8 cellular contexts compared by ENCODE assay signal in the genomic region with DNA sequence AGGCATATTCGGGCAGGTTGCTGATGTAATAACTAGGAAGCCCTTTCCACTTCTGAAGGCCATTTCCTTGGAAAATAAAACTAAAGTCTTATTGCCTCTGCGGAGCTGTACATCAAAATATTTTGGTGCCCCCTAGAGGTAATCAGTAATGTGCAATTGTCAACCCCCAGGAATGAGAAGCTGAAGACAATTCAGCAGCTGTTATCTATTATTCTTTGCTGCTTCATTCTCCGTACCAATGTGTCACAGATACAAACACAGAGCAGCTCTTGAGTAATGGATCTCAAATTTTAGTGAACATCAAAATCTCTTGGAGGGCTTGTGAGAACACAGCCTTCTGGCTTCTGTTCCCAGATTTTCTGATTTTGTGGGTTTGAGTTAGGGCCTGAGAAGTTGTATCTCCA. TPM values are rescaled to one million over a fixed set of nuclear protein-coding genes. Genes with fewer than 3 reads are reported as not detected.
DNase-seq lines count a peak whose midpoint lies in the region; TF ChIP-seq lines count a peak whose summit lies in the region.

No MANE protein-coding gene starts in this region.

- H3K4me1 Mint-ChIP-seq in HFFc6 (ENCODE audit: low read depth) = peaks cover 59% of the 10 kb centered on the region
- H3K4me1 Mint-ChIP-seq in nephron = peaks cover 22% of the 10 kb centered on the region

- TF ChIP-seq CTCF in HFFc6 (IDR thresholded peaks at IDR 0.05) = peak; percentile 94
- peak; percentile 41 for TF ChIP-seq CTCF in coronary artery (IDR thresholded peaks at IDR 0.05)
- TF ChIP-seq CTCF in nephron (IDR thresholded peaks at IDR 0.05; ENCODE audit: unreplicated experiment in 3 of 3) = peak; percentile 68 to 71 (median 70)

- H3K36me3 Mint-ChIP-seq in HFFc6 (ENCODE audit: low read depth) (peaks cover 12% of the 10 kb centered on the region), nephron (ENCODE audit: low read depth) (peaks cover 3% of the 10 kb centered on the region)

- no peak overlapping the region for H3K27ac ChIP-seq in coronary artery

- in situ Hi-C loops in Caki2 (cut with HindIII; ENCODE audit: low pct_unique_long_range_greater_than_20kb, low sequenced_read_pairs) = no loop called here

- peak overlapping the region; percentile 64 for H3K4me3 Mint-ChIP-seq in HFFc6
- H3K4me3 Mint-ChIP-seq in nephron = peak overlapping the region in 1 of 3 experiments; percentile 35

- H3K27me3 Mint-ChIP-seq in HFFc6 (ENCODE audit: insufficient read depth) (peaks cover 4% of the 10 kb centered on the region), nephron (ENCODE audit: low read depth) (peaks cover 7% of the 10 kb centered on the region)

- H3K27ac Mint-ChIP-seq in HFFc6 = peak overlapping the region; percentile 78
- no peak overlapping the region for H3K27ac Mint-ChIP-seq in nephron

- no peak overlapping the region for H3K4me3 ChIP-seq in coronary artery

- DNase-seq in Caki2 (ENCODE audit: low read depth) (peak; percentile 28), HFFc6 (peak; percentile 89), NCI-H82 treated with DMSO at 0.1 percent for 48 hours (lab: John Stamatoyannopoulos, UW; ENCODE audit: unreplicated experiment) (peak; percentile 44), coronary artery (ENCODE audit: low spot score) (no peak)
- no peak for DNase-seq in activated CD8-positive, alpha-beta memory T cell treated with anti-CD3 and anti-CD28 coated beads, Interleukin-2, amount 50 U/mL, for 4 hours
- no peak for DNase-seq in activated CD8-positive, alpha-beta memory T cell treated with anti-CD3 and anti-CD28 coated beads, Interleukin-2, amount 50 U/mL, for 48 hours
- DNase-seq in stimulated activated CD8-positive, alpha-beta memory T cell treated with anti-CD3 and anti-CD28 coated beads, Interleukin-4, amount 100 ng/mL, for 48 hours = no peak

- H3K9me3 Mint-ChIP-seq in HFFc6 = peaks cover 4% of the 10 kb centered on the region
- peaks cover 4% of the 10 kb centered on the region for H3K9me3 Mint-ChIP-seq in nephron

RNA-seq across cellular contexts. Expression of a gene that starts 3.5 kb away (rescaled TPM):
- total RNA-seq in Caki2 (2014; rRNA removed; shearing (Covaris generic); ENCODE audit: low replicate concordance) = 0.07 and 0.78 TPM in 2 replicates
- 100 to 1,000 TPM; 108 to 144 (median 131) TPM for total RNA-seq in HFFc6 (2021; fragmentation: NEBNext Ultra II Directional; extraction: Animal tissue kit (Norgen Biotek cat#: 25700))

Comparison
In these comparisons a context has a peak if more than half of its experiments do, and no peak if none do; other contexts are left out.
1. DNase-seq: peak in Caki2 (single experiment), HFFc6 (single experiment) and NCI-H82 treated with DMSO at 0.1 percent for 48 hours (single experiment); none in coronary artery (single experiment), activated CD8-positive, alpha-beta memory T cell treated with anti-CD3 and anti-CD28 coated beads, Interleukin-2, amount 50 U/mL, for 4 hours (single experiment), activated CD8-positive, alpha-beta memory T cell treated with anti-CD3 and anti-CD28 coated beads, Interleukin-2, amount 50 U/mL, for 48 hours (single experiment) and stimulated activated CD8-positive, alpha-beta memory T cell treated with anti-CD3 and anti-CD28 coated beads, Interleukin-4, amount 100 ng/mL, for 48 hours (single experiment).
2. CTCF ChIP-seq: peak in every context shown above with its lines; median percentile 94 in HFFc6; 70 in nephron; 41 in coronary artery.
3. RNA of a gene that starts 3.5 kb away (total RNA-seq): 108 to 144 TPM in HFFc6; 0.07 to 0.78 TPM in Caki2; every median in the first group is over 10 times any median in the second.